In genomic region chr10:48384699-48384982, GRCh38 we compare ENCODE assay signal across 1 cellular context.
TF ChIP-seq lines count a peak whose summit lies in the region.

No MANE protein-coding gene starts in this region.

TF ChIP-seq in HepG2, 621 proteins besides CTCF, POLR2A, EP300 and RAD21 (continued from another document):
- TF ChIP-seq FOXP4 (CRISPR knock-in tag; IDR thresholded peaks at IDR 0.05): no peak
- no peak for TF ChIP-seq RXRB (CRISPR knock-in tag; IDR thresholded peaks at IDR 0.05; ENCODE audit: borderline replicate concordance)
- no peak for TF ChIP-seq ZEB1 (IDR thresholded peaks at IDR 0.05; ENCODE audit: insufficient replicate concordance, low read depth)
